21 cellular contexts compared by ENCODE assay signal in the genomic region with DNA sequence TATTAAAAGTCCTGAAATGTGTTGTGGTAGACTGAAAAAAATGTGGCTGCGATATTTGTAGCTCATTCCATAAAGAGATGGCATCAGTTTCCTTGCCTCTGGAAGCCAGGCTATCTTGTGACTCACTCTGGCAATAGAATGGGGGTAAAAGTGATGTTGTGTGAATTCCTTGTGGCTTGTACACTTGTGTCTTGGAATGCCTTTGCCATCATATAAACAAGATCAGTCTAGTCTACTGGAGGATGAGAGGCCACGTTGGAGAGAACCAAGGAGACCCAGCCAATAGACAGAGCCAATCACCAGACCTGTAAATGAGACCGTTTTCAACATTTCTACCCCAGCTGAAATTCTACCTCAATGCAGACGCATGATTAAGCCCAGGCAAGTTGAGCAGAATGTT.
DNase-seq lines count a peak whose midpoint lies in the region; ATAC-seq, FAIRE-seq and TF ChIP-seq lines count a peak whose summit lies in the region.
"Had no signal": no experiment of that assay in that cellular context is flagged by ENCODE, and none has a peak within 500 bp of the region (broad histone marks: within the 10 kb centered on the region; RNA-seq: fewer than 3 reads in every experiment).

No MANE protein-coding gene starts in this region.

- H3K36me3 Mint-ChIP-seq in HFFc6 (ENCODE audit: low read depth) = peaks cover 4% of the 10 kb centered on the region; the same call in 1 of the 2 replicates
- H3K36me3 Mint-ChIP-seq in astrocyte (ENCODE audit: low read depth, unreplicated experiment) = no peaks in the 10 kb centered on the region

- H3K9ac ChIP-seq in astrocyte (ENCODE audit: low read length) = no peak overlapping the region

- TF ChIP-seq POLR2A in thyroid gland (IDR thresholded peaks at IDR 0.05) = no peak

- H3K27ac ChIP-seq in astrocyte (ENCODE audit: low read depth, low read length) = no peak overlapping the region
- no peak overlapping the region for H3K27ac ChIP-seq in thyroid gland
- H3K27ac ChIP-seq: cardiac muscle cell, left ventricle myocardium inferior, PC-9, tibial artery had no signal

- H3K79me2 ChIP-seq in astrocyte (ENCODE audit: insufficient read depth, low read length) = no peaks in the 10 kb centered on the region

- no peak overlapping the region for H3K4me2 ChIP-seq in astrocyte (ENCODE audit: low read length)
- H3K4me2 ChIP-seq: PC-9 had no signal

- H3K27me3 ChIP-seq in astrocyte (ENCODE audit: insufficient read depth, low read length) = no peaks in the 10 kb centered on the region
- H3K27me3 ChIP-seq in thyroid gland = no peaks in the 10 kb centered on the region
- H3K27me3 ChIP-seq: cardiac muscle cell had no signal

- no peak overlapping the region for H3K4me3 Mint-ChIP-seq in HFFc6
- H3K4me3 Mint-ChIP-seq in astrocyte (ENCODE audit: unreplicated experiment) = no peak overlapping the region
- H3K4me3 Mint-ChIP-seq: activated CD8-positive, alpha-beta memory T cell treated with anti-CD3 and anti-CD28 coated beads, Interleukin-2, amount 10 ng/mL, durations not matched to agents 7 days and 5 days; naive thymus-derived CD4-positive, alpha-beta T cell had no signal

- intact Hi-C loops in thyroid gland (cut with DNase I) = no loop called here

- DNase-seq in A172 (ENCODE audit: low spot score) = peak; percentile 76
- peak; percentile 72 for DNase-seq in HFFc6
- DNase-seq in astrocyte (ENCODE audit: low read depth) = peak; percentile 91
- peak; percentile 27 for DNase-seq in fibroblast of villous mesenchyme (ENCODE audit: low read depth)
- DNase-seq in GM19240 (ENCODE audit: insufficient read length, low spot score) = no peak
- DNase-seq in NCI-H1092 treated with DMSO at 0.1 percent for 48 hours (lab: John Stamatoyannopoulos, UW) = no peak
- DNase-seq in thyroid gland = no peak
- DNase-seq: 8988T; activated CD8-positive, alpha-beta memory T cell treated with anti-CD3 and anti-CD28 coated beads, Interleukin-2, amount 10 ng/mL, durations not matched to agents 7 days and 5 days; GOT3; KBM-7; left ventricle myocardium inferior; naive thymus-derived CD4-positive, alpha-beta T cell; NCI-H1930; NCI-H524 treated with DMSO at 0.1 percent for 48 hours; PC-9; T-helper 1 cell; tibial artery had no signal

- H3K4me1 ChIP-seq in astrocyte (ENCODE audit: insufficient read depth, low read length) (peaks cover 5% of the 10 kb centered on the region), thyroid gland (no peaks in the 10 kb centered on the region)
- H3K4me1 ChIP-seq: tibial artery had no signal

- FAIRE-seq in astrocyte (lab: Jason Lieb, UNC) = peak; percentile 96

- ATAC-seq in GM21447 (IDR thresholded peaks at IDR 0.05; ENCODE audit: unreplicated experiment) = no peak
- ATAC-seq: activated CD4-positive, CD25-positive, alpha-beta regulatory T cell treated with anti-CD3 and anti-CD28 coated beads, Interleukin-2, amount 50 U/mL, for 24 hours; activated CD8-positive, alpha-beta memory T cell treated with anti-CD3 and anti-CD28 coated beads, Interleukin-2, amount 10 ng/mL, durations not matched to agents 7 days and 5 days; naive thymus-derived CD4-positive, alpha-beta T cell had no signal

- H3K9me3 ChIP-seq in astrocyte (ENCODE audit: insufficient read depth, low read depth, low read length) (no peaks in the 10 kb centered on the region), thyroid gland (no peaks in the 10 kb centered on the region)
- H3K9me3 ChIP-seq: left ventricle myocardium inferior, tibial artery had no signal

- H3K27me3 Mint-ChIP-seq in HFFc6 (ENCODE audit: insufficient read depth) (no peaks in the 10 kb centered on the region), astrocyte (ENCODE audit: low read depth, unreplicated experiment) (no peaks in the 10 kb centered on the region)

- peaks cover 19% of the 10 kb centered on the region for H3K4me1 Mint-ChIP-seq in HFFc6 (ENCODE audit: low read depth)
- peaks cover 26% of the 10 kb centered on the region for H3K4me1 Mint-ChIP-seq in astrocyte (ENCODE audit: low read depth, unreplicated experiment)

- H3K36me3 ChIP-seq in astrocyte (ENCODE audit: insufficient read depth, low read length) (no peaks in the 10 kb centered on the region), thyroid gland (no peaks in the 10 kb centered on the region)
- H3K36me3 ChIP-seq: cardiac muscle cell, left ventricle myocardium inferior, tibial artery had no signal

- no peak overlapping the region for H3K4me3 ChIP-seq in astrocyte (ENCODE audit: insufficient read depth, low read depth, low read length)
- no peak overlapping the region for H3K4me3 ChIP-seq in fibroblast of villous mesenchyme (ENCODE audit: low read depth, low read length)
- no peak overlapping the region for H3K4me3 ChIP-seq in thyroid gland (replicated peaks in 1 of 3)
- H3K4me3 ChIP-seq: cardiac muscle cell, left ventricle myocardium inferior, PC-9, tibial artery had no signal

- no peak overlapping the region for H2AFZ ChIP-seq in astrocyte (ENCODE audit: low read depth, low read length)
- H2AFZ ChIP-seq: PC-9 had no signal

- H3K9me3 Mint-ChIP-seq in HFFc6 (peaks cover 4% of the 10 kb centered on the region; the same call in 1 of the 2 replicates), astrocyte (ENCODE audit: unreplicated experiment) (no peaks in the 10 kb centered on the region)

- H4K20me1 ChIP-seq in astrocyte (ENCODE audit: insufficient read depth, low read length) = no peaks in the 10 kb centered on the region

- H3K27ac Mint-ChIP-seq in HFFc6 = no peak overlapping the region; the same call in 1 of the 2 replicates
- H3K27ac Mint-ChIP-seq in astrocyte (ENCODE audit: unreplicated experiment) = peak overlapping the region; percentile 93
- H3K27ac Mint-ChIP-seq: activated CD8-positive, alpha-beta memory T cell treated with anti-CD3 and anti-CD28 coated beads, Interleukin-2, amount 10 ng/mL, durations not matched to agents 7 days and 5 days; naive thymus-derived CD4-positive, alpha-beta T cell had no signal

- WGBS in thyroid gland, 2 donors = 83 to 85% methylated on average over 4 of the region's 4 CpGs

- TF ChIP-seq CTCF in HFFc6 (IDR thresholded peaks at IDR 0.05) = no peak
- TF ChIP-seq CTCF in astrocyte (IDR thresholded peaks at IDR 0.05; ENCODE audit: insufficient read depth, low read depth, low read length) = no peak
- TF ChIP-seq CTCF in fibroblast of villous mesenchyme (IDR thresholded peaks at IDR 0.05; ENCODE audit: insufficient read depth, low read depth, low read length) = no peak
- no peak for TF ChIP-seq CTCF in thyroid gland (IDR thresholded peaks at IDR 0.05)

Comparison
In these comparisons a context has a peak if more than half of its experiments do, and no peak if none do; other contexts are left out.
1. DNase-seq: peak in A172 (single experiment), HFFc6 (single experiment), astrocyte (single experiment) and fibroblast of villous mesenchyme (single experiment); none in GM19240 (single experiment), NCI-H1092 treated with DMSO at 0.1 percent for 48 hours (single experiment) and thyroid gland (0 of 2).